18 cellular contexts compared by ENCODE assay signal in genomic region chr12:108613548-108613947, GRCh38. TPM values are rescaled to one million over a fixed set of nuclear protein-coding genes. Genes with fewer than 3 reads are reported as not detected.
A peak's percentile ranks its signal among the peaks of the same experiment; 100 is the strongest.
DNase-seq lines count a peak whose midpoint lies in the region; ATAC-seq and TF ChIP-seq lines count a peak whose summit lies in the region.
"Had no signal": no experiment of that assay in that cellular context is flagged by ENCODE, and none has a peak within 500 bp of the region (broad histone marks: within the 10 kb centered on the region; RNA-seq: fewer than 3 reads in every experiment).

No MANE protein-coding gene starts in this region.

- H3K9me3 ChIP-seq in smooth muscle cell (replicated peaks; ENCODE audit: low read depth) (no peaks in the 10 kb centered on the region), heart left ventricle (peaks cover 0 to 10% (median 0%) of the 10 kb centered on the region in 12 donors)

- no peak overlapping the region for H3K9ac ChIP-seq in smooth muscle cell (ENCODE audit: low read depth)

- H3K27ac ChIP-seq in smooth muscle cell (ENCODE audit: low read depth) (no peak overlapping the region), heart left ventricle (no peak overlapping the region)
- H3K27ac ChIP-seq: SK-N-MC had no signal

- intact Hi-C loops in heart left ventricle (cut with DNase I) = loop anchor here in 1 of 10 donors (5.0 kb wide), 1 partner anchor 41 kb away; no protein-coding TSS in a partner anchor

- no peak for TF ChIP-seq POLR2A in heart left ventricle (IDR thresholded peaks at IDR 0.05)

- DNase-seq in Caki2 (ENCODE audit: low read depth) = peak; percentile 71
- DNase-seq in RPMI7951 (ENCODE audit: low read depth) = peak; percentile 84
- peak; percentile 82 for DNase-seq in kidney tubule cell (ENCODE audit: low spot score)
- DNase-seq in smooth muscle cell (lab: John Stamatoyannopoulos, UW; ENCODE audit: unreplicated experiment) = peak; percentile 15
- no peak for DNase-seq in midbrain (lab: John Stamatoyannopoulos, UW)
- DNase-seq in heart left ventricle = no peak
- DNase-seq: activated CD4-positive, alpha-beta T cell treated with anti-CD3 and anti-CD28 coated beads for 1 hour; activated effector memory CD4-positive, alpha-beta T cell treated with anti-CD3 and anti-CD28 coated beads, Interleukin-2, amount 50 U/mL, for 16 hours; amygdala; caudate nucleus; COR-L47; effector memory CD4-positive, alpha-beta T cell; NCI-H748 treated with DMSO at 0.1 percent for 48 hours; PC-3; stimulated activated naive CD8-positive, alpha-beta T cell treated with anti-CD3 and anti-CD28 coated beads, Interleukin-15, Interleukin-2, amounts not matched to agents 100 U/mL and 50 U/mL, for 24 hours had no signal

- H3K4me3 ChIP-seq in smooth muscle cell (no peak overlapping the region), heart left ventricle (no peak overlapping the region)
- H3K4me3 ChIP-seq: SK-N-MC had no signal

- H2AFZ ChIP-seq in smooth muscle cell (ENCODE audit: low read depth) = peak overlapping the region; percentile 0

- no peaks in the 10 kb centered on the region for H4K20me1 ChIP-seq in smooth muscle cell (ENCODE audit: low read depth)

- in situ Hi-C loops in Caki2 (cut with HindIII; ENCODE audit: low pct_unique_long_range_greater_than_20kb, low sequenced_read_pairs) = no loop called here

- H3K4me2 ChIP-seq in smooth muscle cell = no peak overlapping the region

- H3K27me3 ChIP-seq in smooth muscle cell (ENCODE audit: low read depth) = no peaks in the 10 kb centered on the region
- H3K27me3 ChIP-seq in heart left ventricle = no peaks in the 10 kb centered on the region

- H3F3A ChIP-seq in smooth muscle cell (ENCODE audit: low read depth) = peaks cover 7% of the 10 kb centered on the region

- H3K79me2 ChIP-seq in smooth muscle cell (ENCODE audit: low read depth) = no peaks in the 10 kb centered on the region

- WGBS in smooth muscle cell (ENCODE audit: low lambda C conversion rate) = 70% methylated on average over 9 of the region's 9 CpGs
- 54 to 69% (median 66%) methylated on average over 8 to 9 of the region's 9 CpGs for WGBS in heart left ventricle, 4 donors

- ATAC-seq in HG02938 (IDR thresholded peaks at IDR 0.05; ENCODE audit: unreplicated experiment) = no peak
- no peak for ATAC-seq in HG03342 (IDR thresholded peaks at IDR 0.05; ENCODE audit: unreplicated experiment)
- ATAC-seq in heart left ventricle = no peak
- ATAC-seq: stimulated activated naive CD8-positive, alpha-beta T cell treated with anti-CD3 and anti-CD28 coated beads, Interleukin-15, Interleukin-2, amounts not matched to agents 100 U/mL and 50 U/mL, for 24 hours had no signal

- H3K36me3 ChIP-seq in smooth muscle cell (ENCODE audit: low read depth) = no peaks in the 10 kb centered on the region
- no peaks in the 10 kb centered on the region for H3K36me3 ChIP-seq in heart left ventricle

- TF ChIP-seq CTCF in smooth muscle cell (IDR thresholded peaks at IDR 0.05; ENCODE audit: borderline replicate concordance, insufficient read depth, poor library complexity, severe bottlenecking) = no peak
- TF ChIP-seq CTCF in heart left ventricle (IDR thresholded peaks at IDR 0.05) = no peak

- H3K4me1 ChIP-seq in smooth muscle cell (ENCODE audit: low read depth) (no peaks in the 10 kb centered on the region), heart left ventricle (peaks cover 0 to 45% (median 14%) of the 10 kb centered on the region in 12 donors)

RNA-seq across cellular contexts. Expression of gene TMEM119, which starts 15.7 kb away (rescaled TPM):
- total RNA-seq in Caki2 (2014; rRNA removed; shearing (Covaris generic); ENCODE audit: low replicate concordance) = not detected in 2 replicates
- total RNA-seq in RPMI7951 (2014; rRNA removed; shearing (Covaris generic)) = 173 and 232 TPM in 2 replicates
- total RNA-seq in smooth muscle cell (40.9 and 41.9 TPM in 2 replicates), heart left ventricle (10 to 100 TPM in 1 of 9 donors, 1 to 10 TPM in 7, under 1 TPM in 1; 0.19 to 11.0 (median 2.2) TPM)
- polyA plus RNA-seq in smooth muscle cell (67.2 and 103 TPM in 2 replicates), heart left ventricle (1 to 10 TPM in 1 of 2 donors, under 1 TPM in 1; 0.80 to 3.0 TPM)
- total RNA-seq: PC-3 had no signal

RNA-seq across cellular contexts. Expression of gene SELPLG, which starts 20.1 kb away (rescaled TPM):
- not detected in 2 replicates for total RNA-seq in Caki2 (2014; rRNA removed; shearing (Covaris generic); ENCODE audit: low replicate concordance)
- total RNA-seq in RPMI7951 (2014; rRNA removed; shearing (Covaris generic)) = 0.88 and 1.7 TPM in 2 replicates
- total RNA-seq in smooth muscle cell = 1.3 and 2.0 TPM in 2 replicates
- polyA plus RNA-seq in smooth muscle cell = 0.09 and 1.6 TPM in 2 replicates
- 10 to 100 TPM in 2 of 9 donors, 1 to 10 TPM in 7; 1.1 to 26.7 (median 4.0) TPM for total RNA-seq in heart left ventricle
- polyA plus RNA-seq in heart left ventricle = 1 to 10 TPM; 1.0 to 4.5 TPM

RNA-seq across cellular contexts. Expression of gene ISCU, which starts 51.2 kb away (rescaled TPM):
- 84.4 and 130 TPM in 2 replicates for total RNA-seq in Caki2 (2014; rRNA removed; shearing (Covaris generic); ENCODE audit: low replicate concordance)
- 120 and 127 TPM in 2 replicates for total RNA-seq in RPMI7951 (2014; rRNA removed; shearing (Covaris generic))
- total RNA-seq in smooth muscle cell = 134 and 138 TPM in 2 replicates
- 140 and 154 TPM in 2 replicates for polyA plus RNA-seq in smooth muscle cell
- 100 to 1,000 TPM; 289 to 632 (median 497) TPM for total RNA-seq in heart left ventricle
- polyA plus RNA-seq in heart left ventricle = 100 to 1,000 TPM; 203 to 335 TPM

RNA-seq across cellular contexts. Expression of gene SART3, which starts 52.6 kb away (rescaled TPM):
- total RNA-seq in Caki2 (2014; rRNA removed; shearing (Covaris generic); ENCODE audit: low replicate concordance) = 19.5 and 26.7 TPM in 2 replicates
- 32.5 and 37.6 TPM in 2 replicates for total RNA-seq in RPMI7951 (2014; rRNA removed; shearing (Covaris generic))
- 64.3 and 94.5 TPM in 2 replicates for total RNA-seq in smooth muscle cell
- 22.7 and 27.2 TPM in 2 replicates for polyA plus RNA-seq in smooth muscle cell
- total RNA-seq in heart left ventricle = 10 to 100 TPM; 19.5 to 33.2 (median 27.4) TPM
- polyA plus RNA-seq in heart left ventricle = 10 to 100 TPM; 13.3 to 20.3 TPM

Comparison
In these comparisons a context has a peak if more than half of its experiments do, and no peak if none do; other contexts are left out.
1. DNase-seq: peak in Caki2 (single experiment), RPMI7951 (single experiment), kidney tubule cell (single experiment) and smooth muscle cell (single experiment); none in midbrain (single experiment) and heart left ventricle (0 of 5).